In genomic region chr1:145992502-145992936, GRCh38 we compare ENCODE assay signal across 9 cellular contexts. TPM values are rescaled to one million over a fixed set of nuclear protein-coding genes. Genes with fewer than 3 reads are reported as not detected.
DNase-seq lines count a peak whose midpoint lies in the region; ATAC-seq and TF ChIP-seq lines count a peak whose summit lies in the region.
"Had no signal": no experiment of that assay in that cellular context is flagged by ENCODE, and none has a peak within 500 bp of the region (broad histone marks: within the 10 kb centered on the region; RNA-seq: fewer than 3 reads in every experiment).

No MANE protein-coding gene starts in this region.

- H3K9me3 ChIP-seq in hepatocyte (ENCODE audit: low read depth) (no peaks in the 10 kb centered on the region), smooth muscle cell (replicated peaks; ENCODE audit: low read depth) (no peaks in the 10 kb centered on the region)

- H3K9me2 ChIP-seq in GM23338 (ENCODE audit: insufficient read depth) (no peaks in the 10 kb centered on the region), hepatocyte (replicated peaks; ENCODE audit: insufficient read depth) (no peaks in the 10 kb centered on the region)

- DNase-seq in GM23338 (ENCODE audit: low spot score) = no peak
- no peak for DNase-seq in activated T-cell treated with anti-CD3 and anti-CD28 coated beads, Interleukin-2, amount 50 U/mL, for 72 hours
- DNase-seq in hepatocyte (ENCODE audit: low spot score) = no peak
- DNase-seq in smooth muscle cell (lab: John Stamatoyannopoulos, UW; ENCODE audit: unreplicated experiment) = no peak
- DNase-seq in GM13976 (ENCODE audit: low spot score) = no peak
- no peak for DNase-seq in nucleus accumbens (lab: John Stamatoyannopoulos, UW)
- no peak for DNase-seq in Kasumi-1 (lab: John Stamatoyannopoulos, UW)

- H3F3A ChIP-seq in GM23338 (replicated peaks; ENCODE audit: low read depth) (peaks cover 5% of the 10 kb centered on the region), smooth muscle cell (ENCODE audit: low read depth) (peaks cover 32% of the 10 kb centered on the region)

- H3K9ac ChIP-seq in smooth muscle cell (ENCODE audit: low read depth) = no peak overlapping the region

- 94% methylated on average over 1 of the region's 1 CpG for WGBS in hepatocyte (ENCODE audit: low lambda C conversion rate, missing lambda C conversion rate)
- 96% methylated on average over 1 of the region's 1 CpG for WGBS in smooth muscle cell (ENCODE audit: low lambda C conversion rate)

- H4K20me1 ChIP-seq in GM23338 (replicated peaks; ENCODE audit: insufficient read depth) = no peaks in the 10 kb centered on the region
- peaks cover 36% of the 10 kb centered on the region for H4K20me1 ChIP-seq in hepatocyte (ENCODE audit: insufficient read depth, poor library complexity, severe bottlenecking)
- H4K20me1 ChIP-seq in smooth muscle cell (ENCODE audit: low read depth) = peaks cover 55% of the 10 kb centered on the region

- H3K4me1 ChIP-seq in GM23338 (ENCODE audit: insufficient read depth) = peaks cover 16% of the 10 kb centered on the region
- H3K4me1 ChIP-seq in hepatocyte (ENCODE audit: insufficient read depth) = peaks cover 14% of the 10 kb centered on the region
- H3K4me1 ChIP-seq in smooth muscle cell (ENCODE audit: low read depth) = peaks cover 26% of the 10 kb centered on the region

- no peak overlapping the region for H3K4me2 ChIP-seq in GM23338
- peak overlapping the region; percentile 84 for H3K4me2 ChIP-seq in hepatocyte
- H3K4me2 ChIP-seq in smooth muscle cell = peak overlapping the region; percentile 93

- H3K4me1 Mint-ChIP-seq in GM23338 = peaks cover 37% of the 10 kb centered on the region
- peaks cover 75% of the 10 kb centered on the region for H3K4me1 Mint-ChIP-seq in activated T-cell treated with anti-CD3 and anti-CD28 coated beads, Interleukin-2, amount 50 U/mL, for 72 hours (ENCODE audit: low read depth)

- H2AFZ ChIP-seq in GM23338 (no peak overlapping the region), hepatocyte (no peak overlapping the region), smooth muscle cell (ENCODE audit: low read depth) (no peak overlapping the region)

- H3K27ac ChIP-seq in GM23338 (ENCODE audit: low read depth) (no peak overlapping the region), hepatocyte (peak overlapping the region; percentile 31), smooth muscle cell (ENCODE audit: low read depth) (peak overlapping the region; percentile 44)

- H3K36me3 ChIP-seq in GM23338 (ENCODE audit: insufficient read depth) (no peaks in the 10 kb centered on the region; the same call in 1 of the 2 replicates), hepatocyte (replicated peaks; ENCODE audit: insufficient read depth, low read depth) (peaks cover 6% of the 10 kb centered on the region), smooth muscle cell (ENCODE audit: low read depth) (no peaks in the 10 kb centered on the region)

- no peak for TF ChIP-seq CTCF in GM23338 (conservative IDR thresholded peaks at IDR 0.05; ENCODE audit: low read depth in 2 of 2)
- TF ChIP-seq CTCF in hepatocyte (IDR thresholded peaks at IDR 0.05; ENCODE audit: poor library complexity) = no peak
- no peak for TF ChIP-seq CTCF in smooth muscle cell (IDR thresholded peaks at IDR 0.05; ENCODE audit: borderline replicate concordance, insufficient read depth, poor library complexity, severe bottlenecking)
- no peak for TF ChIP-seq CTCF in GM13976 (IDR thresholded peaks at IDR 0.05; ENCODE audit: borderline replicate concordance, control extremely low read depth, extremely low read depth, insufficient read depth, missing control alignments)

- no peak overlapping the region for H3K4me3 ChIP-seq in GM23338
- peak overlapping the region; percentile 43 for H3K4me3 ChIP-seq in hepatocyte
- H3K4me3 ChIP-seq in smooth muscle cell = peak overlapping the region; percentile 82

- peak overlapping the region; percentile 10; the same call in 1 of the 3 replicates for H3K4me3 Mint-ChIP-seq in GM23338
- peak overlapping the region; percentile 100 for H3K4me3 Mint-ChIP-seq in activated T-cell treated with anti-CD3 and anti-CD28 coated beads, Interleukin-2, amount 50 U/mL, for 72 hours

- H3K27me3 ChIP-seq in GM23338 (ENCODE audit: insufficient read depth) = no peaks in the 10 kb centered on the region
- H3K27me3 ChIP-seq in hepatocyte = no peaks in the 10 kb centered on the region
- no peaks in the 10 kb centered on the region for H3K27me3 ChIP-seq in smooth muscle cell (ENCODE audit: low read depth)

- peak overlapping the region; percentile 26; the same call in 1 of the 2 replicates for H3K27ac Mint-ChIP-seq in GM23338
- peak overlapping the region; percentile 99 for H3K27ac Mint-ChIP-seq in activated T-cell treated with anti-CD3 and anti-CD28 coated beads, Interleukin-2, amount 50 U/mL, for 72 hours

- H3K27me3 Mint-ChIP-seq in GM23338 (ENCODE audit: insufficient read depth, low read depth, poor library complexity) = peaks cover 3% of the 10 kb centered on the region
- H3K27me3 Mint-ChIP-seq in activated T-cell treated with anti-CD3 and anti-CD28 coated beads, Interleukin-2, amount 50 U/mL, for 72 hours (ENCODE audit: low read depth) = no peaks in the 10 kb centered on the region

- H3K9me3 Mint-ChIP-seq in GM23338 = no peaks in the 10 kb centered on the region
- no peaks in the 10 kb centered on the region for H3K9me3 Mint-ChIP-seq in activated T-cell treated with anti-CD3 and anti-CD28 coated beads, Interleukin-2, amount 50 U/mL, for 72 hours

- ATAC-seq in GM23338 (no peak), HG02852 (IDR thresholded peaks at IDR 0.05; ENCODE audit: unreplicated experiment) (no peak)
- ATAC-seq in activated T-cell treated with anti-CD3 and anti-CD28 coated beads, Interleukin-2, amount 50 U/mL, for 72 hours (replicated peaks in 1 of 2) = no peak

- peaks cover 48% of the 10 kb centered on the region for H3K36me3 Mint-ChIP-seq in GM23338 (ENCODE audit: low read depth)
- H3K36me3 Mint-ChIP-seq in activated T-cell treated with anti-CD3 and anti-CD28 coated beads, Interleukin-2, amount 50 U/mL, for 72 hours (ENCODE audit: insufficient read depth in 2 of 2) = peaks cover 28 to 37% of the 10 kb centered on the region in 2 donors

- in situ Hi-C loops in GM13976 (cut with MboI; ENCODE audit: low sequenced_read_pairs, unreplicated experiment) = loop anchor here (10.0 kb wide), 1 partner anchor 158 kb away; no protein-coding TSS in a partner anchor

- H3K79me2 ChIP-seq in GM23338 (replicated peaks; ENCODE audit: insufficient read depth) = peaks cover 18% of the 10 kb centered on the region
- H3K79me2 ChIP-seq in hepatocyte = peaks cover 39% of the 10 kb centered on the region
- H3K79me2 ChIP-seq in smooth muscle cell (ENCODE audit: low read depth) = peaks cover 41% of the 10 kb centered on the region

TF ChIP-seq in GM23338, 12 proteins besides CTCF, POLR2A, EP300 and RAD21 (continues in another document):
- no peak for TF ChIP-seq JUNB (IDR thresholded peaks at IDR 0.05; ENCODE audit: unreplicated experiment)

RNA-seq across cellular contexts. Expression of gene TXNIP, which starts 3.9 kb away (rescaled TPM):
- 29.1 and 31.5 TPM in 2 replicates for total RNA-seq in GM23338 (2014; rRNA removed; shearing (Covaris generic))
- polyA plus RNA-seq in GM23338 (2016; fragmentation: Nextera tagmentation; extraction: Ambion mirVana) (19.5 and 22.8 TPM in 2 replicates), hepatocyte (75.3 and 85.0 TPM in 2 replicates), smooth muscle cell (197 and 206 TPM in 2 replicates)
- total RNA-seq in activated T-cell treated with anti-CD3 and anti-CD28 coated beads, Interleukin-2, amount 50 U/mL, for 72 hours = 100 to 1,000 TPM; 141 to 212 TPM
- total RNA-seq in hepatocyte (160 TPM in 2 replicates), smooth muscle cell (365 and 384 TPM in 2 replicates)

RNA-seq across cellular contexts. Expression of gene POLR3GL, which starts 28.0 kb away (rescaled TPM):
- total RNA-seq in GM23338 (2014; rRNA removed; shearing (Covaris generic)) = 0.82 and 3.1 TPM in 2 replicates
- 9.5 and 9.8 TPM in 2 replicates for polyA plus RNA-seq in GM23338 (2016; fragmentation: Nextera tagmentation; extraction: Ambion mirVana)
- 10 to 100 TPM; 32.5 to 36.1 TPM for total RNA-seq in activated T-cell treated with anti-CD3 and anti-CD28 coated beads, Interleukin-2, amount 50 U/mL, for 72 hours
- 10.5 and 15.6 TPM in 2 replicates for total RNA-seq in hepatocyte
- 27.2 and 27.3 TPM in 2 replicates for polyA plus RNA-seq in hepatocyte
- total RNA-seq in smooth muscle cell = 17.7 and 22.2 TPM in 2 replicates
- 26.4 and 33.6 TPM in 2 replicates for polyA plus RNA-seq in smooth muscle cell

RNA-seq across cellular contexts. Expression of gene ANKRD34A, which starts 28.1 kb away (rescaled TPM):
- 0.35 and 2.2 TPM in 2 replicates for total RNA-seq in GM23338 (2014; rRNA removed; shearing (Covaris generic))
- polyA plus RNA-seq in GM23338 (2016; fragmentation: Nextera tagmentation; extraction: Ambion mirVana) (0.09 and 0.16 TPM in 2 replicates), hepatocyte (0.76 and 0.83 TPM in 2 replicates), smooth muscle cell (1.3 and 2.4 TPM in 2 replicates)
- 1 to 10 TPM; 2.6 to 3.6 TPM for total RNA-seq in activated T-cell treated with anti-CD3 and anti-CD28 coated beads, Interleukin-2, amount 50 U/mL, for 72 hours
- total RNA-seq in hepatocyte (0.28 and 0.90 TPM in 2 replicates), smooth muscle cell (0.36 and 0.49 TPM in 2 replicates)

RNA-seq across cellular contexts. Expression of gene HJV, which starts 29.0 kb away (rescaled TPM):
- total RNA-seq in GM23338 (2014; rRNA removed; shearing (Covaris generic)) = 0.23 and 0.42 TPM in 2 replicates
- polyA plus RNA-seq in GM23338 (2016; fragmentation: Nextera tagmentation; extraction: Ambion mirVana) (0.45 and 0.99 TPM in 2 replicates), hepatocyte (1.00 and 3.0 TPM in 2 replicates), smooth muscle cell (not detected in 2 replicates)
- not detected for total RNA-seq in activated T-cell treated with anti-CD3 and anti-CD28 coated beads, Interleukin-2, amount 50 U/mL, for 72 hours
- total RNA-seq in hepatocyte (5.7 and 6.7 TPM in 2 replicates), smooth muscle cell (not detected in 2 replicates)
- total RNA-seq: T-helper 2 cell treated with Interferon-gamma antibody and Interleukin-4, amounts not matched to agents 100 ng/mL and 5 ng/mL, for 36 hours had no signal

RNA-seq across cellular contexts. Expression of gene LIX1L, which starts 34.7 kb away (rescaled TPM):
- total RNA-seq in GM23338 (2014; rRNA removed; shearing (Covaris generic)) = 2.5 and 2.6 TPM in 2 replicates
- polyA plus RNA-seq in GM23338 (2016; fragmentation: Nextera tagmentation; extraction: Ambion mirVana) (0.76 and 1.1 TPM in 2 replicates), hepatocyte (15.3 and 16.3 TPM in 2 replicates), smooth muscle cell (26.2 and 31.1 TPM in 2 replicates)
- 10 to 100 TPM; 36.9 to 39.5 TPM for total RNA-seq in activated T-cell treated with anti-CD3 and anti-CD28 coated beads, Interleukin-2, amount 50 U/mL, for 72 hours
- total RNA-seq in hepatocyte (14.0 and 17.9 TPM in 2 replicates), smooth muscle cell (23.2 and 32.7 TPM in 2 replicates)
